8 cellular contexts compared by ENCODE assay signal in the genomic region with DNA sequence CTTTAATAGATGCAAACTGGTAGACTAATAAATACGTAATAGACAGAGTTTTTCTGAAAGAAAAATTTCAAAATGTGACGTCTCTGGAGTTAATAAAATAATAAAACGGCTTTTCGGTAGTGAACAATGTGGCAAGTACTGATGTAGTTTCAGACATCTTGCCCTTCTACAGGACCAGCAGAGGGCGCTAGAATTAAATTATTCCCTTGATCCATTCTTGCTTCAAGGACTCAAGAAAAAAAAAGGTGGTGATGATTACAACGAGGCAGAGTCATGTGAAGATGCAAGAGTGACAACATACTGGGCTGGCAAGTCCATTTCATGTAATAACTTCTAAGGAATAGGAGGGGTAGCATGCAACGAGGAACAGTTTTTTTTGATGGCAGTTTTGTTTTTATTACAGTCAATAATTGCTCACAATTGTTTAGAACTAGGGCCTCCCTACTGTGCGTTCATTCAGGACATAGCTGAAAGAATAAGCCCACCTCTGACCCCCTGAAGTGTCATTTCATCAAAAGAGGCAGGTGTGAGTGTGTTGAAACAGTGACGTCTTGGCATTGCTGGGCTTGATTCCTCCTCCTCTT.
DNase-seq lines count a peak whose midpoint lies in the region; ATAC-seq and TF ChIP-seq lines count a peak whose summit lies in the region.

No MANE protein-coding gene starts in this region.

- H3K36me3 ChIP-seq in CD4-positive, alpha-beta memory T cell (ENCODE audit: insufficient read depth, low read length): no peaks in the 10 kb centered on the region
- no peaks in the 10 kb centered on the region for H3K36me3 ChIP-seq in GM23338 (ENCODE audit: insufficient read depth)
- H3K36me3 ChIP-seq in cardiac muscle cell: no peaks in the 10 kb centered on the region

- CTCF ChIA-PET in CD4-positive, alpha-beta memory T cell (lab: Charles Lee; ENCODE audit: partially characterized antibody): interaction anchor here (1.3 to 2.0 kb wide), 3 partner anchors 9 to 416 kb away, joined by 3 to 6 read pairs (median 5); no protein-coding TSS in a partner anchor
- CTCF ChIA-PET in WTC11 (lab: Charles Lee): interaction anchor here (1.3 to 2.5 kb wide), 5 partner anchors 25 to 668 kb away, joined by 3 to 17 read pairs (median 7); no protein-coding TSS in a partner anchor

- H3K27ac ChIP-seq in CD4-positive, alpha-beta memory T cell (ENCODE audit: low read depth, low read length): no peak overlapping the region
- no peak overlapping the region for H3K27ac ChIP-seq in GM23338 (ENCODE audit: low read depth)
- H3K27ac ChIP-seq in cardiac muscle cell: no peak overlapping the region

- peak; percentile 85 for ATAC-seq in GM23338
- peak; percentile 78 for ATAC-seq in WTC11
- ATAC-seq in HG02610 (IDR thresholded peaks at IDR 0.05; ENCODE audit: unreplicated experiment): no peak

- H3K27me3 Mint-ChIP-seq in CD4-positive, alpha-beta memory T cell: peaks cover 0 to 4% of the 10 kb centered on the region in 2 donors
- H3K27me3 Mint-ChIP-seq in GM23338 (ENCODE audit: insufficient read depth, low read depth, poor library complexity): no peaks in the 10 kb centered on the region
- no peaks in the 10 kb centered on the region; the same call in 1 of the 2 replicates for H3K27me3 Mint-ChIP-seq in WTC11 (ENCODE audit: low read depth)

- H3K4me3 Mint-ChIP-seq in CD4-positive, alpha-beta memory T cell: no peak overlapping the region
- H3K4me3 Mint-ChIP-seq in GM23338 (no peak overlapping the region), WTC11 (no peak overlapping the region)

- H3K9me3 Mint-ChIP-seq in CD4-positive, alpha-beta memory T cell: no peaks in the 10 kb centered on the region
- H3K9me3 Mint-ChIP-seq in GM23338 (no peaks in the 10 kb centered on the region; the same call in 2 of the 3 replicates), WTC11 (peaks cover 15% of the 10 kb centered on the region)

- H3K9me3 ChIP-seq in CD4-positive, alpha-beta memory T cell (ENCODE audit: control insufficient read depth in 1 of 2, low read length in 2 of 2): no peaks in the 10 kb centered on the region
- H3K9me3 ChIP-seq in cardiac muscle cell (ENCODE audit: low read depth): no peaks in the 10 kb centered on the region

- peak in 4 of 5 donors; percentile 2 to 27 (median 12) for DNase-seq in CD4-positive, alpha-beta memory T cell
- peak; percentile 88 for DNase-seq in GM23338 (ENCODE audit: low spot score)
- DNase-seq in NCI-H2171 treated with DMSO at 0.1 percent for 48 hours (lab: John Stamatoyannopoulos, UW): peak; percentile 60
- DNase-seq in WTC11 (ENCODE audit: low spot score): peak; percentile 17
- DNase-seq in cardiac muscle cell (ENCODE audit: low read depth in 1 of 2, low spot score in 1 of 2): peak; percentile 82
- peak; percentile 76 for DNase-seq in putamen (ENCODE audit: low spot score)
- no peak for DNase-seq in activated effector memory CD4-positive, alpha-beta T cell treated with anti-CD3 and anti-CD28 coated beads, Interleukin-2, amount 50 U/mL, for 16 hours

- TF ChIP-seq CTCF in GM23338 (conservative IDR thresholded peaks at IDR 0.05; ENCODE audit: low read depth in 2 of 2) (peak; percentile 68 to 83), WTC11 (IDR thresholded peaks at IDR 0.05) (peak; percentile 56), cardiac muscle cell (IDR thresholded peaks at IDR 0.05; ENCODE audit: low read depth, low read length) (peak; percentile 70)

- POLR2A ChIA-PET in CD4-positive, alpha-beta memory T cell (lab: Charles Lee; ENCODE audit: partially characterized antibody): no interaction called here
- POLR2A ChIA-PET in WTC11 (lab: Charles Lee): no interaction called here

- no peak overlapping the region for H3K4me2 ChIP-seq in GM23338

- H3F3A ChIP-seq in GM23338 (replicated peaks; ENCODE audit: low read depth): no peaks in the 10 kb centered on the region

- H3K27ac Mint-ChIP-seq in CD4-positive, alpha-beta memory T cell: no peak overlapping the region
- H3K27ac Mint-ChIP-seq in GM23338 (no peak overlapping the region), WTC11 (no peak overlapping the region)

- intact Hi-C loops in CD4-positive, alpha-beta memory T cell (cut with micrococcal nuclease): no loop called here

- H4K20me1 ChIP-seq in GM23338 (replicated peaks; ENCODE audit: insufficient read depth): no peaks in the 10 kb centered on the region

- H3K36me3 Mint-ChIP-seq in CD4-positive, alpha-beta memory T cell: no peaks in the 10 kb centered on the region
- H3K36me3 Mint-ChIP-seq in GM23338 (ENCODE audit: low read depth) (no peaks in the 10 kb centered on the region), WTC11 (no peaks in the 10 kb centered on the region)

- H3K9me2 ChIP-seq in GM23338 (ENCODE audit: insufficient read depth): peaks cover 8% of the 10 kb centered on the region; the same call in 1 of the 2 replicates

- no peaks in the 10 kb centered on the region for H3K4me1 ChIP-seq in CD4-positive, alpha-beta memory T cell (ENCODE audit: insufficient read depth, low read length)
- peaks cover 7% of the 10 kb centered on the region; the same call in 1 of the 2 replicates for H3K4me1 ChIP-seq in GM23338 (ENCODE audit: insufficient read depth)
- H3K4me1 ChIP-seq in cardiac muscle cell (ENCODE audit: low read depth): no peaks in the 10 kb centered on the region

- H3K4me1 Mint-ChIP-seq in CD4-positive, alpha-beta memory T cell: peaks cover 0 to 3% (median under 1%) of the 10 kb centered on the region in 4 donors
- H3K4me1 Mint-ChIP-seq in GM23338 (peaks cover 17% of the 10 kb centered on the region; the same call in 2 of the 3 replicates), WTC11 (peaks cover 18% of the 10 kb centered on the region)

- H3K27me3 ChIP-seq in CD4-positive, alpha-beta memory T cell (ENCODE audit: insufficient read depth, low read length): no peaks in the 10 kb centered on the region
- H3K27me3 ChIP-seq in GM23338 (ENCODE audit: insufficient read depth): no peaks in the 10 kb centered on the region
- no peaks in the 10 kb centered on the region for H3K27me3 ChIP-seq in cardiac muscle cell

- H2AFZ ChIP-seq in GM23338: no peak overlapping the region

- H3K4me3 ChIP-seq in CD4-positive, alpha-beta memory T cell (ENCODE audit: low read length in 2 of 2): no peak overlapping the region
- H3K4me3 ChIP-seq in GM23338: no peak overlapping the region
- H3K4me3 ChIP-seq in cardiac muscle cell: no peak overlapping the region

- H3K79me2 ChIP-seq in GM23338 (replicated peaks; ENCODE audit: insufficient read depth): no peaks in the 10 kb centered on the region

TF ChIP-seq in GM23338, 12 proteins besides CTCF, POLR2A, EP300 and RAD21 (continues in another document):
- no peak for TF ChIP-seq REST (IDR thresholded peaks at IDR 0.05; ENCODE audit: unreplicated experiment)
- no peak for TF ChIP-seq ZNF331 (CRISPR knock-in tag; IDR thresholded peaks at IDR 0.05; ENCODE audit: low read depth)
- TF ChIP-seq CREB1 (CRISPR knock-in tag; IDR thresholded peaks at IDR 0.05; ENCODE audit: low read depth): no peak

TF ChIP-seq in WTC11, 78 proteins besides CTCF, POLR2A, EP300 and RAD21 (continues in another document):
- TF ChIP-seq PRDM15 (CRISPR knock-in tag; IDR thresholded peaks at IDR 0.05): no peak
- TF ChIP-seq USF1 (CRISPR knock-in tag; IDR thresholded peaks at IDR 0.05): no peak
- no peak for TF ChIP-seq IRF1 (CRISPR knock-in tag; IDR thresholded peaks at IDR 0.05)
- no peak for TF ChIP-seq TEAD4 (CRISPR knock-in tag; IDR thresholded peaks at IDR 0.05)
- TF ChIP-seq NFYB (CRISPR knock-in tag; conservative IDR thresholded peaks at IDR 0.05; ENCODE audit: low read depth): no peak
- no peak for TF ChIP-seq OVOL2 (CRISPR knock-in tag; IDR thresholded peaks at IDR 0.05; ENCODE audit: borderline replicate concordance)
- no peak for TF ChIP-seq RELA (CRISPR knock-in tag; IDR thresholded peaks at IDR 0.05; ENCODE audit: borderline replicate concordance)
- TF ChIP-seq EMX1 (CRISPR knock-in tag; IDR thresholded peaks at IDR 0.05): no peak
